ENCODE assay signal across 29 cellular contexts in genomic region chr2:31421634-31422033, GRCh38. TPM values are rescaled to one million over a fixed set of nuclear protein-coding genes. Genes with fewer than 3 reads are reported as not detected.
"Had no signal": no experiment of that assay in that cellular context is flagged by ENCODE, and none has a peak within 500 bp of the region (broad histone marks: within the 10 kb centered on the region; RNA-seq: fewer than 3 reads in every experiment).

No MANE protein-coding gene starts in this region.

- H3K27ac ChIP-seq: brain microvascular endothelial cell, esophagus squamous epithelium, gastroesophageal sphincter, heart right ventricle had no signal

- H3K4me3 Mint-ChIP-seq: activated CD8-positive, alpha-beta T cell treated with anti-CD3 and anti-CD28 coated beads for 36 hours; activated naive CD8-positive, alpha-beta T cell; activated T-cell treated with anti-CD3 and anti-CD28 coated beads, Interleukin-2, amount 50 U/mL, for 4 hours; activated T-helper 17 cell treated with anti-CD3 and anti-CD28 coated beads, Interleukin-2, amount 50 U/mL, for 72 hours; central memory CD8-positive, alpha-beta T cell; WTC11 had no signal

- H3K27ac Mint-ChIP-seq: activated CD8-positive, alpha-beta T cell treated with anti-CD3 and anti-CD28 coated beads for 36 hours; activated naive CD8-positive, alpha-beta T cell; activated T-helper 17 cell treated with anti-CD3 and anti-CD28 coated beads, Interleukin-2, amount 50 U/mL, for 72 hours; WTC11 had no signal

- H3K4me1 ChIP-seq: gastroesophageal sphincter, heart right ventricle had no signal

- H3K4me3 ChIP-seq: esophagus squamous epithelium, gastroesophageal sphincter, heart right ventricle had no signal

- DNase-seq: activated CD4-positive, alpha-beta T cell treated with anti-CD3 and anti-CD28 coated beads for 48 hours; activated CD4-positive, alpha-beta T cell treated with anti-CD3 and anti-CD28 coated beads, Interleukin-2, amount 50 U/mL, for 1 hour; activated CD4-positive, alpha-beta T cell treated with anti-CD3 and anti-CD28 coated beads, Interleukin-2, amount 50 U/mL, for 48 hours; activated CD8-positive, alpha-beta memory T cell treated with anti-CD3 and anti-CD28 coated beads for 24 hours; activated CD8-positive, alpha-beta T cell treated with anti-CD3 and anti-CD28 coated beads for 36 hours; activated effector memory CD4-positive, alpha-beta T cell treated with Interleukin-2 at 50 U/mL for 16 hours; activated gamma-delta T cell treated with Interleukin-2 at 50 U/mL for 16 hours; activated naive CD4-positive, alpha-beta T cell treated with anti-CD3 and anti-CD28 coated beads, Interleukin-2, amount 50 U/mL, for 16 hours; activated naive CD4-positive, alpha-beta T cell treated with Interleukin-2 at 50 U/mL for 16 hours; activated T-cell treated with anti-CD3 and anti-CD28 coated beads, Interleukin-2, amount 50 U/mL, for 4 hours; amniotic stem cell; anterior cingulate cortex; brain microvascular endothelial cell; effector CD8-positive, alpha-beta T cell; esophagus squamous epithelium; foreskin melanocyte; heart right ventricle; T-helper 2 cell had no signal

- H3K36me3 Mint-ChIP-seq: activated naive CD8-positive, alpha-beta T cell had no signal

- ATAC-seq: activated CD8-positive, alpha-beta T cell treated with anti-CD3 and anti-CD28 coated beads for 36 hours; activated T-cell treated with anti-CD3 and anti-CD28 coated beads, Interleukin-2, amount 50 U/mL, for 4 hours; activated T-helper 17 cell treated with anti-CD3 and anti-CD28 coated beads, Interleukin-2, amount 50 U/mL, for 72 hours; gastroesophageal sphincter; heart right ventricle; WTC11 had no signal

- H3K27me3 ChIP-seq: brain microvascular endothelial cell, esophagus squamous epithelium, gastroesophageal sphincter, heart right ventricle had no signal

- FAIRE-seq: astrocyte, bronchial epithelial cell, endometrium, endothelial cell of umbilical vein had no signal

- H3K36me3 ChIP-seq: brain microvascular endothelial cell, esophagus squamous epithelium, gastroesophageal sphincter, heart right ventricle had no signal

RNA-seq across cellular contexts. Expression of gene XDH, which starts 7.1 kb away (rescaled TPM):
- total RNA-seq: activated T-cell treated with anti-CD3 and anti-CD28 coated beads, Interleukin-2, amount 50 U/mL, for 4 hours; cardiac septum; dermis microvascular lymphatic vessel endothelial cell; endothelial cell of umbilical vein had no signal
- polyA plus RNA-seq: endothelial cell of umbilical vein had no signal
